ENCODE assay signal across 35 cellular contexts in the genomic region with DNA sequence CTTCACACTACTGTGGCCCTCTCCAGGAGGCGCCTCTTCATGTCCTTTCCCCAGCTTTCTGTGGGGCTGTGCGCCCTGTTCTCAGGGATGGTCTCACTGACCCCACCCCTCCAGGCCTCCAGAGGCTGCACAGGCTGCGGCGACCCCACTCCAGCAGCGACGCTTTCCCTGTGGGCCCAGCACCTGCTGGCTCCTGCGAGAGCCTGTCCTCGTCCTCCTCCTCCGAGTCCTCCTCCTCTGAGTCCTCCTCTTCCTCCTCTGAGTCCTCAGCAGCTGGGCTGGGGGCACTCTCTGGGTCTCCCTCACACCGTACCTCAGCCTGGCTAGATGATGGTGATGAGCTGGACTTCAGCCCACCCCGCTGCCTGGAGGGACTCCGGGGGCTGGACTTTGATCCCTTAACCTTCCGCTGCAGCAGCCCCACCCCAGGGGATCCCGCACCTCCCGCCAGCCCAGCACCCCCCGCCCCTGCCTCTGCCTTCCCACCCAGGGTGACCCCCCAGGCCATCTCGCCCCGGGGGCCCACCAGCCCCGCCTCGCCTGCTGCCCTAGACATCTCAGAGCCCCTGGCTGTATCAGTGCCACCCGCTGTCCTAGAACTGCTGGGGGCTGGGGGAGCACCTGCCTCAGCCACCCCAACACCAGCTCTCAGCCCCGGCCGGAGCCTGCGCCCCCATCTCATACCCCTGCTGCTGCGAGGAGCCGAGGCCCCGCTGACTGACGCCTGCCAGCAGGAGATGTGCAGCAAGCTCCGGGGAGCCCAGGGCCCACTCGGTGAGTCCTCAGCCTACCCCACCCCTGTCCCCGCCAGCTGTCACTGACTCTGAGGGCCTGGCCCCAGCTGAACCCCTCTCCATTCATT. TPM values are rescaled to one million over a fixed set of nuclear protein-coding genes. Genes with fewer than 3 reads are reported as not detected.
"Had no signal": no experiment of that assay in that cellular context is flagged by ENCODE, and none has a peak within 500 bp of the region (broad histone marks: within the 10 kb centered on the region; RNA-seq: fewer than 3 reads in every experiment).

No MANE protein-coding gene starts in this region.

- H3K36me3 ChIP-seq: cardiac muscle cell, pancreas, right atrium auricular region had no signal

- H3K4me3 ChIP-seq: ascending aorta, cardiac muscle cell, heart left ventricle, pancreas, psoas muscle, right atrium auricular region, smooth muscle cell, thoracic aorta had no signal

- H3K4me1 Mint-ChIP-seq: activated CD4-positive, alpha-beta memory T cell treated with anti-CD3 and anti-CD28 coated beads, Interleukin-2, amount 10 ng/mL, durations not matched to agents 7 days and 5 days; activated naive CD4-positive, alpha-beta T cell treated with anti-CD3 and anti-CD28 coated beads, Interleukin-2, amount 10 ng/mL, durations not matched to agents 7 days and 5 days; brain; mesothelial cell of epicardium had no signal

- FAIRE-seq: kidney, pancreas, urothelium cell line had no signal

- H3K9me3 Mint-ChIP-seq: activated CD4-positive, alpha-beta memory T cell treated with anti-CD3 and anti-CD28 coated beads, Interleukin-2, amount 10 ng/mL, durations not matched to agents 7 days and 5 days; activated naive CD4-positive, alpha-beta T cell treated with anti-CD3 and anti-CD28 coated beads, Interleukin-2, amount 10 ng/mL, durations not matched to agents 7 days and 5 days; activated naive CD8-positive, alpha-beta T cell treated with anti-CD3 and anti-CD28 coated beads, Interleukin-2, amount 10 ng/mL, durations not matched to agents 7 days and 5 days; activated T-cell treated with anti-CD3 and anti-CD28 coated beads, Interleukin-2, amount 50 U/mL, for 24 hours; brain; immature natural killer cell; mesothelial cell of epicardium; naive B cell; nephron progenitor cell had no signal

- H3K27me3 ChIP-seq: ascending aorta, cardiac muscle cell, heart left ventricle, pancreas, right atrium auricular region had no signal

- H3K27ac Mint-ChIP-seq: activated CD4-positive, alpha-beta memory T cell treated with anti-CD3 and anti-CD28 coated beads, Interleukin-2, amount 10 ng/mL, durations not matched to agents 7 days and 5 days; activated naive CD4-positive, alpha-beta T cell treated with anti-CD3 and anti-CD28 coated beads, Interleukin-2, amount 10 ng/mL, durations not matched to agents 7 days and 5 days; activated naive CD8-positive, alpha-beta T cell treated with anti-CD3 and anti-CD28 coated beads, Interleukin-2, amount 10 ng/mL, durations not matched to agents 7 days and 5 days; activated T-cell treated with anti-CD3 and anti-CD28 coated beads, Interleukin-2, amount 50 U/mL, for 24 hours; mesothelial cell of epicardium; nephron progenitor cell had no signal

- H3K36me3 Mint-ChIP-seq: naive B cell had no signal

- DNase-seq: activated CD4-positive, alpha-beta memory T cell treated with anti-CD3 and anti-CD28 coated beads, Interleukin-2, amount 10 ng/mL, durations not matched to agents 7 days and 5 days; activated CD4-positive, alpha-beta T cell treated with anti-CD3 and anti-CD28 coated beads for 48 hours; activated CD8-positive, alpha-beta memory T cell treated with anti-CD3 and anti-CD28 coated beads, Interleukin-2, amount 50 U/mL, for 48 hours; activated gamma-delta T cell; activated naive CD4-positive, alpha-beta T cell treated with anti-CD3 and anti-CD28 coated beads, Interleukin-2, amount 10 ng/mL, durations not matched to agents 7 days and 5 days; activated naive CD8-positive, alpha-beta T cell treated with anti-CD3 and anti-CD28 coated beads, Interleukin-2, amount 10 ng/mL, durations not matched to agents 7 days and 5 days; activated T-cell treated with anti-CD3 and anti-CD28 coated beads, Interleukin-2, amount 50 U/mL, for 24 hours; cerebellar nuclear complex; cortex of kidney; foreskin fibroblast; heart left ventricle; hypothalamus; immature natural killer cell; kidney; naive B cell; nephron progenitor cell; psoas muscle; stimulated activated CD4-positive, alpha-beta T cell treated with anti-CD3 and anti-CD28 coated beads, Interleukin-1b, Interleukin-23, amount 100 ng/mL, for 48 hours; stimulated activated CD4-positive, alpha-beta T cell treated with anti-CD3 and anti-CD28 coated beads, Interleukin-4, amount 100 ng/mL, for 4 hours; stimulated activated CD8-positive, alpha-beta memory T cell treated with anti-CD3 and anti-CD28 coated beads, Interleukin-4, amount 100 ng/mL, for 48 hours; stimulated activated naive CD4-positive, alpha-beta T cell; trophoblast cell had no signal

- H3K4me3 Mint-ChIP-seq: activated CD4-positive, alpha-beta memory T cell treated with anti-CD3 and anti-CD28 coated beads, Interleukin-2, amount 10 ng/mL, durations not matched to agents 7 days and 5 days; activated naive CD4-positive, alpha-beta T cell treated with anti-CD3 and anti-CD28 coated beads, Interleukin-2, amount 10 ng/mL, durations not matched to agents 7 days and 5 days; activated naive CD8-positive, alpha-beta T cell treated with anti-CD3 and anti-CD28 coated beads, Interleukin-2, amount 10 ng/mL, durations not matched to agents 7 days and 5 days; activated T-cell treated with anti-CD3 and anti-CD28 coated beads, Interleukin-2, amount 50 U/mL, for 24 hours; brain; immature natural killer cell; mesothelial cell of epicardium; naive B cell; nephron progenitor cell had no signal

- H3K4me1 ChIP-seq: ascending aorta, heart left ventricle, psoas muscle, right atrium auricular region had no signal

- H3K4me2 ChIP-seq: smooth muscle cell had no signal

- ATAC-seq: esophagus mucosa, heart left ventricle, pancreas, psoas muscle had no signal

- H3K9me3 ChIP-seq: ascending aorta, heart left ventricle, pancreas, psoas muscle, right atrium auricular region, thoracic aorta had no signal

- H3K27me3 Mint-ChIP-seq: activated CD4-positive, alpha-beta memory T cell treated with anti-CD3 and anti-CD28 coated beads, Interleukin-2, amount 10 ng/mL, durations not matched to agents 7 days and 5 days; activated naive CD4-positive, alpha-beta T cell treated with anti-CD3 and anti-CD28 coated beads, Interleukin-2, amount 10 ng/mL, durations not matched to agents 7 days and 5 days; activated naive CD8-positive, alpha-beta T cell treated with anti-CD3 and anti-CD28 coated beads, Interleukin-2, amount 10 ng/mL, durations not matched to agents 7 days and 5 days; activated T-cell treated with anti-CD3 and anti-CD28 coated beads, Interleukin-2, amount 50 U/mL, for 24 hours; naive B cell had no signal

- H3K27ac ChIP-seq: ascending aorta, cardiac muscle cell, heart left ventricle, pancreas, psoas muscle, right atrium auricular region, thoracic aorta had no signal

RNA-seq across cellular contexts. Expression of gene PRODH2, which starts 26.1 kb away (rescaled TPM):
- total RNA-seq: activated CD4-positive, alpha-beta memory T cell treated with anti-CD3 and anti-CD28 coated beads, Interleukin-2, amount 10 ng/mL, durations not matched to agents 7 days and 5 days; activated naive CD8-positive, alpha-beta T cell treated with anti-CD3 and anti-CD28 coated beads, Interleukin-2, amount 10 ng/mL, durations not matched to agents 7 days and 5 days; ascending aorta; esophagus mucosa; heart left ventricle; lower leg skin; mesothelial cell of epicardium; psoas muscle; right atrium auricular region; smooth muscle cell; subcutaneous adipose tissue; T-helper 2 cell treated with Interferon-gamma antibody and Interleukin-4, amounts not matched to agents 100 ng/mL and 5 ng/mL, for 36 hours; thoracic aorta had no signal
- polyA plus RNA-seq: cardiac muscle cell, heart left ventricle, immature natural killer cell, psoas muscle, smooth muscle cell had no signal

RNA-seq across cellular contexts. Expression of gene HSPB6, which starts 29.7 kb away (rescaled TPM):
- total RNA-seq: T-helper 2 cell treated with Interferon-gamma antibody and Interleukin-4, amounts not matched to agents 100 ng/mL and 5 ng/mL, for 36 hours had no signal
- polyA plus RNA-seq: immature natural killer cell had no signal
